ENCODE assay signal across 12 cellular contexts in the genomic region with DNA sequence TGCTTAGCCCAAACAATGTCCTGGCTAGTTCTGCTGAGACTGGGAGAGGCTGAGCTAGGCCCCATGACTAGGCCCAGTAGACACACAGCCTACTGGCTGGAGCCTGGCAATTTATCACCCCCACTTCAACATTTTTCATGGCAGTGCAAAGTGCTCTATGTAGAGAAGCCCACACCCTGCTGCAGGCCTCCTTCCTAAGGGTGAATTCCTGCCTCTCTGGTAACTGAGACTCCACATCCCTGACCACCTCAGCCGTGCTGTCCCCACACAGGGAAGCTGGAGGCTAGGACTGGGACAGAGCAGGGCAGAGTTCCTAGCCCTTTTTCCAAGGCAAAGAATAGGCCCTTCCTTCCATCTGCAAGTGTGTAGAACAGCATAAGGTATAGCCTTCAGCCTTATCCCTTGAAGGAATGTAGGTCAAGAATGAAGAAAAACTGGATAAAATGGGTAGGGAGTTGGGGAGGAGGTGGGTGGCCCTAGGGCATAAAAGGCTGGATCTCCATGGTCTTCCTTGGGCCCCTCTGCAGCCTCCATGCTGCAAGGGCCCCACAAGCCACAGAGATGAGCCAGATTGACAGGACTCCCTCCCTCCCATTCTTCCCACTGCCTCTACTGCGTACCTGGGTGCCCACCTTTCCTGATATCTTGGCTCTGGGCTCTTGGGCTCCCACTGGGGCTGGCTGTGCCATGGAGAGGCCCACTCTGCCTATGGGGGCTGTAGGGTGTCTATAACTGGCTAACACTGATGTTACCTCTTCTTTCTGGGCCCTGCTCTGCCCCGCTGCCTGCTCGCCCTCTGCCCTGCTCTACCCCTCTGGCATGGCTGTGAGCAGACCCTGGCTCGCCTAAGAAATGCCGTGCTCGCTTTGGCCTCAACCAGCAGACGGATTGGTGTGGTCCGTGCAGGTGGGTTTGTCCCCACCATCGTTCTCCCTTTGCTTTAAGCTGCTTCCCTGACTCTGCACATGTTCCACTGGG. TPM values are rescaled to one million over a fixed set of nuclear protein-coding genes. Genes with fewer than 3 reads are reported as not detected.
DNase-seq lines count a peak whose midpoint lies in the region; ATAC-seq and TF ChIP-seq lines count a peak whose summit lies in the region.
"Had no signal": no experiment of that assay in that cellular context is flagged by ENCODE, and none has a peak within 500 bp of the region (broad histone marks: within the 10 kb centered on the region; RNA-seq: fewer than 3 reads in every experiment).

No MANE protein-coding gene starts in this region.

- TF ChIP-seq CTCF in Caco-2 (IDR thresholded peaks at IDR 0.05; ENCODE audit: insufficient read depth in 1 of 2, low read depth in 1 of 2, low read length in 1 of 2, severe bottlenecking in 1 of 2, unreplicated experiment in 1 of 2) (no peak), mucosa of descending colon (IDR thresholded peaks at IDR 0.05) (no peak)

- no TSS peak for BruUV-seq in Caco-2 (replicated peaks; lab: Mats Ljungman, UMichigan)

- H3K27me3 Mint-ChIP-seq in CD4-positive, CD25-positive, alpha-beta regulatory T cell, result no peaks in the 10 kb centered on the region
- no peaks in the 10 kb centered on the region for H3K27me3 Mint-ChIP-seq in Caco-2 (ENCODE audit: insufficient read depth, unreplicated experiment)
- no peaks in the 10 kb centered on the region for H3K27me3 Mint-ChIP-seq in activated naive CD8-positive, alpha-beta T cell treated with anti-CD3 and anti-CD28 coated beads for 36 hours

- ATAC-seq in CD4-positive, CD25-positive, alpha-beta regulatory T cell (ENCODE audit: low read depth in 2 of 2), result no peak
- ATAC-seq in mucosa of descending colon (no peak), GM19324 (IDR thresholded peaks at IDR 0.05; ENCODE audit: low FRiP score, unreplicated experiment) (no peak), HG02588 (IDR thresholded peaks at IDR 0.05; ENCODE audit: unreplicated experiment) (no peak)
- ATAC-seq: GM23338 had no signal

- POLR2A ChIA-PET in Caco-2 (lab: Charles Lee), result no interaction called here

- peaks cover 52% of the 10 kb centered on the region for H3K36me3 Mint-ChIP-seq in CD4-positive, CD25-positive, alpha-beta regulatory T cell
- H3K36me3 Mint-ChIP-seq in Caco-2 (ENCODE audit: insufficient read depth, unreplicated experiment), result peaks cover 55% of the 10 kb centered on the region
- peaks cover 23% of the 10 kb centered on the region for H3K36me3 Mint-ChIP-seq in activated naive CD8-positive, alpha-beta T cell treated with anti-CD3 and anti-CD28 coated beads for 36 hours

- DNase-seq in CD4-positive, CD25-positive, alpha-beta regulatory T cell, result no peak
- DNase-seq in Caco-2 (no peak), mucosa of descending colon (peak in 2 of 3 donors; percentile 12 to 31), iPS-NIHi11 (ENCODE audit: low spot score) (no peak)
- DNase-seq in activated naive CD8-positive, alpha-beta T cell treated with anti-CD3 and anti-CD28 coated beads for 36 hours, result no peak
- DNase-seq in stimulated activated CD4-positive, alpha-beta T cell treated with anti-CD3 and anti-CD28 coated beads, Interleukin-15, amount 100 ng/mL, for 24 hours, result no peak
- DNase-seq: NCI-H1048, NCI-H2227 treated with DMSO at 0.1 percent for 48 hours had no signal

- H3K9me3 Mint-ChIP-seq in CD4-positive, CD25-positive, alpha-beta regulatory T cell, result no peaks in the 10 kb centered on the region
- no peaks in the 10 kb centered on the region for H3K9me3 Mint-ChIP-seq in Caco-2 (ENCODE audit: unreplicated experiment)
- no peaks in the 10 kb centered on the region for H3K9me3 Mint-ChIP-seq in activated naive CD8-positive, alpha-beta T cell treated with anti-CD3 and anti-CD28 coated beads for 36 hours
- H3K9me3 Mint-ChIP-seq: GM23338 had no signal

- H3K27ac ChIP-seq in CD4-positive, CD25-positive, alpha-beta regulatory T cell (ENCODE audit: insufficient read depth, low read length, poor library complexity, severe bottlenecking), result no peak overlapping the region
- H3K27ac ChIP-seq: BLaER1 had no signal

- peak overlapping the region; percentile 31 to 83 (median 53) for H3K27ac Mint-ChIP-seq in CD4-positive, CD25-positive, alpha-beta regulatory T cell
- H3K27ac Mint-ChIP-seq in Caco-2 (ENCODE audit: unreplicated experiment), result peak overlapping the region; percentile 40
- peak overlapping the region; percentile 76 for H3K27ac Mint-ChIP-seq in activated naive CD8-positive, alpha-beta T cell treated with anti-CD3 and anti-CD28 coated beads for 36 hours
- H3K27ac Mint-ChIP-seq: GM23338 had no signal

- no peaks in the 10 kb centered on the region for H3K27me3 ChIP-seq in CD4-positive, CD25-positive, alpha-beta regulatory T cell (ENCODE audit: control insufficient read depth, insufficient read depth, low read length)
- H3K27me3 ChIP-seq in Caco-2 (replicated peaks; ENCODE audit: control insufficient read depth, insufficient read depth, low read length), result no peaks in the 10 kb centered on the region
- H3K27me3 ChIP-seq: BLaER1 had no signal

- peaks cover 84% of the 10 kb centered on the region for H3K36me3 ChIP-seq in CD4-positive, CD25-positive, alpha-beta regulatory T cell (ENCODE audit: control insufficient read depth, insufficient read depth, low read length)
- H3K36me3 ChIP-seq in Caco-2 (ENCODE audit: control insufficient read depth, insufficient read depth, low read length) (peaks cover 7% of the 10 kb centered on the region), mucosa of descending colon (ENCODE audit: low read depth) (no peaks in the 10 kb centered on the region)

- peaks cover 24% of the 10 kb centered on the region for H3K4me1 ChIP-seq in CD4-positive, CD25-positive, alpha-beta regulatory T cell (ENCODE audit: control insufficient read depth, insufficient read depth, low read length, poor library complexity, severe bottlenecking)
- H3K4me1 ChIP-seq in Caco-2, result peaks cover 30% of the 10 kb centered on the region
- no peaks in the 10 kb centered on the region for H3K4me1 ChIP-seq in mucosa of descending colon (ENCODE audit: low read depth)

- intact Hi-C loops in Caco-2 (cut with micrococcal nuclease; ENCODE audit: unreplicated experiment), result no loop called here
- intact Hi-C loops in mucosa of descending colon (cut with DNase I, micrococcal nuclease), result loop anchor here (10.0 kb wide), 1 partner anchor 99 kb away; no protein-coding TSS in a partner anchor

- H3K9me3 ChIP-seq in CD4-positive, CD25-positive, alpha-beta regulatory T cell (ENCODE audit: control insufficient read depth in 2 of 2, low read length in 2 of 2), result no peaks in the 10 kb centered on the region
- no peaks in the 10 kb centered on the region for H3K9me3 ChIP-seq in Caco-2
- H3K9me3 ChIP-seq in mucosa of descending colon, result no peaks in the 10 kb centered on the region
- H3K9me3 ChIP-seq: BLaER1 had no signal

- peaks cover 4 to 67% (median 24%) of the 10 kb centered on the region in 4 donors for H3K4me1 Mint-ChIP-seq in CD4-positive, CD25-positive, alpha-beta regulatory T cell
- H3K4me1 Mint-ChIP-seq in Caco-2 (ENCODE audit: low read depth, unreplicated experiment), result peaks cover 22% of the 10 kb centered on the region
- peaks cover 47% of the 10 kb centered on the region for H3K4me1 Mint-ChIP-seq in activated naive CD8-positive, alpha-beta T cell treated with anti-CD3 and anti-CD28 coated beads for 36 hours

- peak overlapping the region in 2 of 4 donors; percentile 9 to 71 for H3K4me3 Mint-ChIP-seq in CD4-positive, CD25-positive, alpha-beta regulatory T cell
- no peak overlapping the region for H3K4me3 Mint-ChIP-seq in Caco-2 (ENCODE audit: unreplicated experiment)
- no peak overlapping the region for H3K4me3 Mint-ChIP-seq in activated naive CD8-positive, alpha-beta T cell treated with anti-CD3 and anti-CD28 coated beads for 36 hours
- H3K4me3 Mint-ChIP-seq: GM23338 had no signal

- H3K4me3 ChIP-seq in CD4-positive, CD25-positive, alpha-beta regulatory T cell (ENCODE audit: low read depth, low read length), result no peak overlapping the region
- no peak overlapping the region for H3K4me3 ChIP-seq in Caco-2 (ENCODE audit: low read depth, low read length)
- H3K4me3 ChIP-seq in mucosa of descending colon, result no peak overlapping the region
- H3K4me3 ChIP-seq: BLaER1, GM23338 had no signal

- CTCF ChIA-PET in Caco-2 (lab: Charles Lee), result interaction anchor here (1.0 to 2.9 kb wide), 3 partner anchors 105 to 118 kb away, joined by 4 to 16 read pairs (median 7); no protein-coding TSS in a partner anchor

RNA-seq across cellular contexts. Expression of gene TCF7, which starts 29.8 kb away (rescaled TPM):
- 234 TPM for total RNA-seq in CD4-positive, CD25-positive, alpha-beta regulatory T cell
- 100 to 1,000 TPM in 1 of 4 donors, 10 to 100 TPM in 3; 55.4 to 118 (median 79.9) TPM for polyA plus RNA-seq in CD4-positive, CD25-positive, alpha-beta regulatory T cell
- total RNA-seq in Caco-2 (2022), result 36.2 and 36.5 TPM in 2 replicates
- total RNA-seq in activated naive CD8-positive, alpha-beta T cell treated with anti-CD3 and anti-CD28 coated beads for 36 hours, result 10 to 100 TPM; 66.4 to 68.7 TPM
- total RNA-seq in mucosa of descending colon, result 1 to 10 TPM; 1.9 to 6.8 (median 4.4) TPM

RNA-seq across cellular contexts. Expression of gene SKP1, which starts 32.5 kb away (rescaled TPM):
- 310 TPM for total RNA-seq in CD4-positive, CD25-positive, alpha-beta regulatory T cell
- 1,000 to 10,000 TPM; 1,181 to 1,272 (median 1,236) TPM for polyA plus RNA-seq in CD4-positive, CD25-positive, alpha-beta regulatory T cell
- total RNA-seq in Caco-2 (2022) (351 and 365 TPM in 2 replicates), mucosa of descending colon (100 to 1,000 TPM; 241 to 316 (median 281) TPM)
- 100 to 1,000 TPM; 253 to 260 TPM for total RNA-seq in activated naive CD8-positive, alpha-beta T cell treated with anti-CD3 and anti-CD28 coated beads for 36 hours

Comparison
In these comparisons a context has a peak if more than half of its experiments do, and no peak if none do; other contexts are left out.
1. DNase-seq: peak in mucosa of descending colon (2 of 3); none in CD4-positive, CD25-positive, alpha-beta regulatory T cell (0 of 3), Caco-2 (0 of 2), activated naive CD8-positive, alpha-beta T cell treated with anti-CD3 and anti-CD28 coated beads for 36 hours (single experiment), stimulated activated CD4-positive, alpha-beta T cell treated with anti-CD3 and anti-CD28 coated beads, Interleukin-15, amount 100 ng/mL, for 24 hours (single experiment) and iPS-NIHi11 (single experiment).
2. Peak in every context shown above with its lines, with median percentiles within 50 percentile points of each other: H3K27ac Mint-ChIP-seq.